In genomic region chrX:11655282-11655985, GRCh38 we compare ENCODE assay signal across 23 cellular contexts. TPM values are rescaled to one million over a fixed set of nuclear protein-coding genes. Genes with fewer than 3 reads are reported as not detected.
DNase-seq lines count a peak whose midpoint lies in the region; FAIRE-seq and TF ChIP-seq lines count a peak whose summit lies in the region.
"Had no signal": no experiment of that assay in that cellular context is flagged by ENCODE, and none has a peak within 500 bp of the region (broad histone marks: within the 10 kb centered on the region; RNA-seq: fewer than 3 reads in every experiment).

No MANE protein-coding gene starts in this region.

- no peak overlapping the region for H4K8ac ChIP-seq in trophoblast cell (ENCODE audit: low read depth, low read length)

- H3K36me3 ChIP-seq in astrocyte (ENCODE audit: insufficient read depth, low read length): no peaks in the 10 kb centered on the region
- no peaks in the 10 kb centered on the region for H3K36me3 ChIP-seq in trophoblast cell (ENCODE audit: control insufficient read depth in 1 of 2, insufficient read depth in 2 of 2, low read length in 2 of 2)
- H3K36me3 ChIP-seq in GM23248 (ENCODE audit: low read depth): no peaks in the 10 kb centered on the region
- H3K36me3 ChIP-seq: BLaER1 had no signal

- FAIRE-seq in astrocyte (lab: Jason Lieb, UNC): peak; percentile 65
- FAIRE-seq: A204.1, GM12891, GM18507, H1 had no signal

- H3K27me3 ChIP-seq in astrocyte (ENCODE audit: insufficient read depth, low read length): peaks cover 2% of the 10 kb centered on the region
- H3K27me3 ChIP-seq in trophoblast cell (ENCODE audit: insufficient read depth, low read length): no peaks in the 10 kb centered on the region
- H3K27me3 ChIP-seq in GM23248 (replicated peaks; ENCODE audit: insufficient read depth): no peaks in the 10 kb centered on the region

- DNase-seq in NCI-H226 (peak; percentile 42), astrocyte (ENCODE audit: low read depth) (no peak), fibroblast of pulmonary artery (ENCODE audit: low read depth) (peak; percentile 41), trophoblast cell (peak; percentile 38 to 63), amygdala (lab: John Stamatoyannopoulos, UW) (no peak), 8988T (no peak), mesothelial cell of epicardium (ENCODE audit: low spot score in 2 of 2, unreplicated experiment in 2 of 2) (no peak), GM23248 (no peak)
- DNase-seq: Caco-2; CD4-positive, CD25-positive, alpha-beta regulatory T cell; CD8-positive, alpha-beta T cell; DMS153; DND-41; GDM1; H7; HCEC 1CT had no signal

- no peaks in the 10 kb centered on the region for H3F3A ChIP-seq in GM23248 (ENCODE audit: insufficient read depth)

- H4K20me1 ChIP-seq in astrocyte (ENCODE audit: insufficient read depth, low read length): no peaks in the 10 kb centered on the region
- H4K20me1 ChIP-seq in GM23248 (ENCODE audit: insufficient read depth): no peaks in the 10 kb centered on the region
- H4K20me1 ChIP-seq: BLaER1 had no signal

- in situ Hi-C loops in GM23248 (cut with MboI): no loop called here

- H3K27ac ChIP-seq in astrocyte (ENCODE audit: low read depth, low read length) (no peak overlapping the region), trophoblast cell (ENCODE audit: low read depth, low read length) (no peak overlapping the region), GM23248 (no peak overlapping the region)
- H3K27ac ChIP-seq: BLaER1, C4-2B had no signal

- H3K9me2 ChIP-seq in GM23248 (ENCODE audit: insufficient read depth): no peaks in the 10 kb centered on the region

- no peak overlapping the region for H2AFZ ChIP-seq in astrocyte (ENCODE audit: low read depth, low read length)
- no peak overlapping the region for H2AFZ ChIP-seq in trophoblast cell (ENCODE audit: insufficient read depth, low read length, poor library complexity)
- no peak overlapping the region for H2AFZ ChIP-seq in GM23248

- no CpG with 5 or more reads among the region's 7 CpGs for WGBS in trophoblast cell (ENCODE audit: extremely low coverage, insufficient coverage, insufficient read length)
- 77 to 88% methylated on average over 6 to 7 of the region's 7 CpGs for WGBS in GM23248 (ENCODE audit: low coverage in 1 of 2, low lambda C conversion rate in 2 of 2, missing lambda C conversion rate in 2 of 2), 2 experiments

- H3K14ac ChIP-seq in trophoblast cell (ENCODE audit: low read length): no peak overlapping the region

- no peaks in the 10 kb centered on the region for H3K4me1 Mint-ChIP-seq in astrocyte (ENCODE audit: low read depth, unreplicated experiment)
- no peaks in the 10 kb centered on the region for H3K4me1 Mint-ChIP-seq in mesothelial cell of epicardium
- H3K4me1 Mint-ChIP-seq: B cell; CD4-positive, CD25-positive, alpha-beta regulatory T cell had no signal

- H3K4me3 Mint-ChIP-seq in astrocyte (ENCODE audit: unreplicated experiment) (no peak overlapping the region), mesothelial cell of epicardium (no peak overlapping the region)
- H3K4me3 Mint-ChIP-seq: B cell; CD4-positive, CD25-positive, alpha-beta regulatory T cell; CD8-positive, alpha-beta T cell had no signal

- no peaks in the 10 kb centered on the region for H3K4me1 ChIP-seq in astrocyte (ENCODE audit: insufficient read depth, low read length)
- H3K4me1 ChIP-seq in trophoblast cell (ENCODE audit: control insufficient read depth in 1 of 2, insufficient read depth in 2 of 2, low read length in 2 of 2): no peaks in the 10 kb centered on the region
- no peaks in the 10 kb centered on the region for H3K4me1 ChIP-seq in GM23248 (ENCODE audit: insufficient read depth)
- H3K4me1 ChIP-seq: BLaER1, Caco-2 had no signal

- no peak overlapping the region for H2BK120ac ChIP-seq in trophoblast cell (ENCODE audit: insufficient read depth, low read length, poor library complexity)

- no peak overlapping the region for H2AK5ac ChIP-seq in trophoblast cell (ENCODE audit: low read length)

- H4K12ac ChIP-seq in trophoblast cell (ENCODE audit: low read depth, low read length): no peak overlapping the region

- no peak overlapping the region for H3K18ac ChIP-seq in trophoblast cell (ENCODE audit: low read length)

- H3K4me3 ChIP-seq in astrocyte (ENCODE audit: insufficient read depth, low read depth, low read length) (no peak overlapping the region), fibroblast of pulmonary artery (replicated peaks; ENCODE audit: low read depth, low read length) (no peak overlapping the region), trophoblast cell (ENCODE audit: low read depth, low read length) (no peak overlapping the region), GM23248 (no peak overlapping the region)
- H3K4me3 ChIP-seq: BLaER1 had no signal

- TF ChIP-seq CTCF in astrocyte (IDR thresholded peaks at IDR 0.05; ENCODE audit: insufficient read depth, low read depth, low read length): no peak
- no peak for TF ChIP-seq CTCF in fibroblast of pulmonary artery (IDR thresholded peaks at IDR 0.05; ENCODE audit: low read length, missing control alignments)
- TF ChIP-seq CTCF in mesothelial cell of epicardium (IDR thresholded peaks at IDR 0.05; ENCODE audit: unreplicated experiment): no peak

- H3K9me3 ChIP-seq in astrocyte (ENCODE audit: insufficient read depth, low read depth, low read length) (no peaks in the 10 kb centered on the region), trophoblast cell (ENCODE audit: insufficient read depth, low read depth, low read length) (no peaks in the 10 kb centered on the region), GM23248 (ENCODE audit: low read depth) (no peaks in the 10 kb centered on the region)
- H3K9me3 ChIP-seq: BLaER1, Caco-2 had no signal

- H3K79me2 ChIP-seq in astrocyte (ENCODE audit: insufficient read depth, low read length) (no peaks in the 10 kb centered on the region), trophoblast cell (ENCODE audit: control insufficient read depth, insufficient read depth, low read length, poor library complexity) (no peaks in the 10 kb centered on the region), GM23248 (ENCODE audit: insufficient read depth) (no peaks in the 10 kb centered on the region)

- no peaks in the 10 kb centered on the region for H3K79me1 ChIP-seq in trophoblast cell (ENCODE audit: low read length)

- peaks cover 32% of the 10 kb centered on the region for H3K27me3 Mint-ChIP-seq in astrocyte (ENCODE audit: low read depth, unreplicated experiment)
- H3K27me3 Mint-ChIP-seq in mesothelial cell of epicardium (ENCODE audit: low read depth): peaks cover 32% of the 10 kb centered on the region

- no peaks in the 10 kb centered on the region for H3K36me3 Mint-ChIP-seq in astrocyte (ENCODE audit: low read depth, unreplicated experiment)
- H3K36me3 Mint-ChIP-seq in mesothelial cell of epicardium: no peaks in the 10 kb centered on the region
- H3K36me3 Mint-ChIP-seq: CD4-positive, CD25-positive, alpha-beta regulatory T cell; CD8-positive, alpha-beta T cell had no signal

- no peak overlapping the region for H2BK5ac ChIP-seq in trophoblast cell (ENCODE audit: low read depth, low read length, poor library complexity)

- H2BK12ac ChIP-seq in trophoblast cell (ENCODE audit: low read length): no peak overlapping the region

- H3K27ac Mint-ChIP-seq in astrocyte (ENCODE audit: unreplicated experiment) (no peak overlapping the region), mesothelial cell of epicardium (no peak overlapping the region)
- H3K27ac Mint-ChIP-seq: B cell; CD8-positive, alpha-beta T cell had no signal

- H3K9ac ChIP-seq in astrocyte (ENCODE audit: low read length): no peak overlapping the region
- no peak overlapping the region for H3K9ac ChIP-seq in trophoblast cell (ENCODE audit: low read length)
- no peak overlapping the region for H3K9ac ChIP-seq in GM23248
- H3K9ac ChIP-seq: BLaER1 had no signal

- H3K4ac ChIP-seq in trophoblast cell (ENCODE audit: low read depth, low read length): no peak overlapping the region

- H3K9me3 Mint-ChIP-seq in astrocyte (ENCODE audit: unreplicated experiment) (no peaks in the 10 kb centered on the region), mesothelial cell of epicardium (peaks cover 40% of the 10 kb centered on the region)
- H3K9me3 Mint-ChIP-seq: CD8-positive, alpha-beta T cell had no signal

- H4K91ac ChIP-seq in trophoblast cell (ENCODE audit: low read depth, low read length): no peak overlapping the region

- H3K4me2 ChIP-seq in astrocyte (ENCODE audit: low read length) (no peak overlapping the region), trophoblast cell (ENCODE audit: low read length) (no peak overlapping the region), GM23248 (ENCODE audit: unreplicated experiment) (no peak overlapping the region)
- H3K4me2 ChIP-seq: BLaER1 had no signal

- H3K23ac ChIP-seq in trophoblast cell (ENCODE audit: low read length): no peak overlapping the region

RNA-seq across cellular contexts. Expression of gene ARHGAP6, which starts 10.3 kb away (rescaled TPM):
- 0.22 and 0.30 TPM in 2 replicates for total RNA-seq in astrocyte
- polyA plus RNA-seq in trophoblast cell (2013): 0.96 and 1.0 TPM in 2 replicates
- total RNA-seq in mesothelial cell of epicardium: 5.3 to 5.6 TPM (median 5.4 TPM) in 3 replicates
- total RNA-seq in GM23248 (2014; rRNA removed; shearing (Covaris generic)): 0.54 TPM in 1 of 2 replicates, not detected in the other
- polyA plus RNA-seq in GM23248 (2016; fragmentation: Nextera tagmentation; extraction: Ambion mirVana): 0.08 TPM in 2 replicates
- total RNA-seq: CD8-positive, alpha-beta T cell had no signal
- polyA plus RNA-seq: CD4-positive, CD25-positive, alpha-beta regulatory T cell had no signal

Comparison
In these comparisons a context has a peak if more than half of its experiments do, and no peak if none do; other contexts are left out.
1. DNase-seq: peak in NCI-H226 (single experiment), fibroblast of pulmonary artery (single experiment) and trophoblast cell (2 of 2); none in astrocyte (single experiment), amygdala (0 of 56), 8988T (single experiment), mesothelial cell of epicardium (0 of 2) and GM23248 (single experiment).